Comparison of ENCODE assay signal across 8 cellular contexts in the genomic region with DNA sequence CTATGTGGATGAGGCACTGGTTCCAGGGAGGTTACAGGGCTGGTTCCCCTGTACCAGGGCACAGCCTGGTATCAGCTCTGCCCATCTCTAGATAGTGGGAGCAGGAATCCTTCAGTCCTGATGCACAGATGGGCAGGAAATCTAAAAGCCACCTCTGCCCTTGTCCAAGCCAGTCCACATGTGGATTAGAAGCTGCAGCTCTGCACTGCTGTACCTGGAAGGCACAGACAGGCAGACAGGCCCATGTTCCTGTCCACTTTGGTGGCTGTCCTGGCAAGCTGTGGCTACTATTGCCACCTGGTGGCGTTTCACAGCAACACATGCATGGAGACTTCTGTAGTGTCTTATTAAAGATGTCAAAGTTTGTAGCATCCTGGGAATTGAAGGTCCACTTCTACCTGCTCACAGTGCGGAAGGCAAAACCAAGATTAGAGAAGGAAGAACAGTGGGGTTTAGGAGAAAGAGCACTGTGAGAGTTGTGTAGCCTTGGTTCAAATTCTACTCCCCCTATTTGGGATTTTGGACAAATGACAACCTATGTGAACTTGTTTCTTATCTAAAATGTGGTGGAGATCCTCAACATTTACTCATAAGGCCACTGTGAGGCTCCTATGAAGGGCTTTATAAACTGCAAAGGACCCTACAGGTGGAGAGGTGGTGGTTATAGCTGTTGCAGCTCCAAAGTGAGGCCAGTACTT. TPM values are rescaled to one million over a fixed set of nuclear protein-coding genes. Genes with fewer than 3 reads are reported as not detected.
DNase-seq lines count a peak whose midpoint lies in the region; ATAC-seq, FAIRE-seq and TF ChIP-seq lines count a peak whose summit lies in the region.

No MANE protein-coding gene starts in this region.

- H3K9ac ChIP-seq in GM12878 (ENCODE audit: control insufficient read depth, insufficient read depth, low read length): no peak overlapping the region

- TF ChIP-seq CTCF in HEK293 (tag by site-specific recombination; IDR thresholded peaks at IDR 0.05) (peak; percentile 58; the same call in 1 of the 2 replicates), GM12878 (IDR thresholded peaks at IDR 0.05 in 2 of 3, conservative IDR thresholded peaks at IDR 0.05 in 1 of 3; ENCODE audit: control insufficient read depth in 2 of 3, extremely low read depth in 1 of 3, insufficient read depth in 1 of 3, low read depth in 3 of 3, low read length in 3 of 3) (peak; percentile 74 to 80 (median 75))

- TF ChIP-seq RAD21 in GM12878 (IDR thresholded peaks at IDR 0.05; ENCODE audit: insufficient read depth, low read depth, low read length): peak; percentile 85

- POLR2A ChIA-PET in HEK293 (lab: Yijun Ruan, JAX): no interaction called here
- POLR2A ChIA-PET in GM12878 (lab: Charles Lee): no interaction called here

- FAIRE-seq in GM12878 (lab: Jason Lieb, UNC): peak; percentile 68

- H3K4me3 ChIP-seq in HEK293 (ENCODE audit: low read depth, low read length) (no peak overlapping the region), GM12878 (no peak overlapping the region)

- H3K4me1 ChIP-seq in HEK293 (ENCODE audit: control insufficient read depth, insufficient read depth, low read length) (no peaks in the 10 kb centered on the region), GM12878 (ENCODE audit: control insufficient read depth, insufficient read depth, low read length) (no peaks in the 10 kb centered on the region)

- DNase-seq in EH (ENCODE audit: low read depth) (peak; percentile 81), NCI-H1417 treated with DMSO at 0.1 percent for 48 hours (lab: John Stamatoyannopoulos, UW) (peak; percentile 18), T1000 (lab: John Stamatoyannopoulos, UW) (peak; percentile 58), GM12878 (ENCODE audit: low read depth, low spot score) (no peak), iPS DF 4.7 (ENCODE audit: extremely low read depth, low spot score) (peak; percentile 66), OCI-M2 (lab: John Stamatoyannopoulos, UW; ENCODE audit: unreplicated experiment) (no peak)
- DNase-seq in stimulated activated CD4-positive, alpha-beta T cell treated with anti-CD3 and anti-CD28 coated beads, Interleukin-12 subunit alpha, Interleukin-12 subunit beta, amount 100 ng/mL, for 4 hours: peak; percentile 56

- 0% methylated on average over 2 of the region's 2 CpGs for WGBS in GM12878 (ENCODE audit: insufficient coverage, insufficient replicate concordance, low lambda C conversion rate, missing lambda C conversion rate)

- intact Hi-C loops in GM12878 (cut with micrococcal nuclease; ENCODE audit: unreplicated experiment): loop anchor here (1.0 to 5.0 kb wide), 6 partner anchors 161 to 670 kb away; no protein-coding TSS in a partner anchor

- TF ChIP-seq POLR2A in GM12878 (IDR thresholded peaks at IDR 0.05; ENCODE audit: low read depth, low read length): no peak

- H3K4me2 ChIP-seq in GM12878 (ENCODE audit: control insufficient read depth, insufficient read depth): no peak overlapping the region

- H3K27ac ChIP-seq in HEK293 (ENCODE audit: extremely low read depth, low read depth, low read length) (no peak overlapping the region), GM12878 (ENCODE audit: control insufficient read depth, insufficient read depth) (no peak overlapping the region)

- RAD21 ChIA-PET in GM12878 (lab: Charles Lee; ENCODE audit: unreplicated experiment): interaction anchor here (0.7 to 2.7 kb wide), 9 partner anchors 11 to 186 kb away, joined by 3 to 31 read pairs (median 4); no protein-coding TSS in a partner anchor

- no peaks in the 10 kb centered on the region for H3K27me3 ChIP-seq in GM12878 (replicated peaks in 1 of 2; ENCODE audit: control insufficient read depth in 2 of 2, insufficient read depth in 2 of 2, low read length in 1 of 2)

- H3K79me2 ChIP-seq in GM12878 (ENCODE audit: control insufficient read depth, insufficient read depth, low read length): no peaks in the 10 kb centered on the region

- H3K9me3 ChIP-seq in HEK293 (ENCODE audit: control insufficient read depth, insufficient read depth, low read depth, low read length) (no peaks in the 10 kb centered on the region), GM12878 (replicated peaks; ENCODE audit: control insufficient read depth, insufficient read depth, low read length) (no peaks in the 10 kb centered on the region)

- peak; percentile 99 for ATAC-seq in GM12878

- no peak overlapping the region for H2AFZ ChIP-seq in GM12878 (ENCODE audit: control insufficient read depth, low read depth, low read length)

- no peak for TF ChIP-seq EP300 in GM12878 (IDR thresholded peaks at IDR 0.05; ENCODE audit: borderline replicate concordance in 1 of 2, control insufficient read depth in 1 of 2, low read depth in 2 of 2, low read length in 2 of 2)

- no peaks in the 10 kb centered on the region for H4K20me1 ChIP-seq in GM12878 (ENCODE audit: control insufficient read depth, insufficient read depth)

- in situ Hi-C loops in GM12878 (cut with MboI): loop anchor here (25.0 kb wide), 1 partner anchor 430 kb away; no protein-coding TSS in a partner anchor

- BruUV-seq in GM12878 (replicated peaks; lab: Mats Ljungman, UMichigan): no TSS peak

- SMC1A ChIA-PET in GM12878 (lab: Charles Lee; ENCODE audit: uncharacterized antibody, unreplicated experiment): interaction anchor here (0.6 to 2.7 kb wide), 14 partner anchors 10 to 184 kb away, joined by 3 to 41 read pairs (median 5); no protein-coding TSS in a partner anchor

- CTCF ChIA-PET in HEK293 (lab: Yijun Ruan, JAX) (interaction anchor here (0.6 to 3.9 kb wide), 45 partner anchors 8 to 675 kb away, joined by 3 to 99 read pairs (median 4); no protein-coding TSS in a partner anchor), GM12878 (lab: Yijun Ruan, JAX) (interaction anchor here (0.6 to 2.7 kb wide), 26 partner anchors 9 to 820 kb away, joined by 3 to 61 read pairs (median 4); a partner anchor contains a TSS)

- H3K36me3 ChIP-seq in HEK293 (ENCODE audit: control insufficient read depth in 2 of 2, insufficient read depth in 1 of 2, low read length in 2 of 2) (no peaks in the 10 kb centered on the region), GM12878 (ENCODE audit: control insufficient read depth in 2 of 2, insufficient read depth in 2 of 2, low read length in 1 of 2) (no peaks in the 10 kb centered on the region)

TF ChIP-seq in HEK293, 187 proteins besides CTCF, POLR2A, EP300 and RAD21 (continues in another document):
- no peak for TF ChIP-seq ZNF792 (tag by site-specific recombination; IDR thresholded peaks at IDR 0.05)
- TF ChIP-seq, protein P1, sequence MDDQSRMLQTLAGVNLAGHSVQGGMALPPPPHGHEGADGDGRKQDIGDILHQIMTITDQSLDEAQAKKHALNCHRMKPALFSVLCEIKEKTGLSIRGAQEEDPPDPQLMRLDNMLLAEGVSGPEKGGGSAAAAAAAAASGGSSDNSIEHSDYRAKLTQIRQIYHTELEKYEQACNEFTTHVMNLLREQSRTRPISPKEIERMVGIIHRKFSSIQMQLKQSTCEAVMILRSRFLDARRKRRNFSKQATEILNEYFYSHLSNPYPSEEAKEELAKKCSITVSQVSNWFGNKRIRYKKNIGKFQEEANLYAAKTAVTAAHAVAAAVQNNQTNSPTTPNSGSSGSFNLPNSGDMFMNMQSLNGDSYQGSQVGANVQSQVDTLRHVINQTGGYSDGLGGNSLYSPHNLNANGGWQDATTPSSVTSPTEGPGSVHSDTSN (CRISPR knock-in tag; IDR thresholded peaks at IDR 0.05): 0 out of 2 replicates have a peak, but pooled peaks have one; percentile 53

TF ChIP-seq in GM12878, 131 proteins besides CTCF, POLR2A, EP300 and RAD21 (continues in another document):
- TF ChIP-seq YY1 (IDR thresholded peaks at IDR 0.05; ENCODE audit: low read depth, low read length): peak; percentile 53; the same call in 1 of the 2 replicates
- TF ChIP-seq STAT1 (conservative IDR thresholded peaks at IDR 0.05): 0 out of 2 replicates have a peak, but pooled peaks have one; percentile 40
- TF ChIP-seq, protein P2, sequence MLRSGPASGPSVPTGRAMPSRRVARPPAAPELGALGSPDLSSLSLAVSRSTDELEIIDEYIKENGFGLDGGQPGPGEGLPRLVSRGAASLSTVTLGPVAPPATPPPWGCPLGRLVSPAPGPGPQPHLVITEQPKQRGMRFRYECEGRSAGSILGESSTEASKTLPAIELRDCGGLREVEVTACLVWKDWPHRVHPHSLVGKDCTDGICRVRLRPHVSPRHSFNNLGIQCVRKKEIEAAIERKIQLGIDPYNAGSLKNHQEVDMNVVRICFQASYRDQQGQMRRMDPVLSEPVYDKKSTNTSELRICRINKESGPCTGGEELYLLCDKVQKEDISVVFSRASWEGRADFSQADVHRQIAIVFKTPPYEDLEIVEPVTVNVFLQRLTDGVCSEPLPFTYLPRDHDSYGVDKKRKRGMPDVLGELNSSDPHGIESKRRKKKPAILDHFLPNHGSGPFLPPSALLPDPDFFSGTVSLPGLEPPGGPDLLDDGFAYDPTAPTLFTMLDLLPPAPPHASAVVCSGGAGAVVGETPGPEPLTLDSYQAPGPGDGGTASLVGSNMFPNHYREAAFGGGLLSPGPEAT (IDR thresholded peaks at IDR 0.05; ENCODE audit: low read depth): no peak
- TF ChIP-seq RUNX3 (IDR thresholded peaks at IDR 0.05; ENCODE audit: low read length): 0 out of 2 replicates have a peak, but pooled peaks have one; percentile 15

RNA-seq across cellular contexts. Expression of a gene that starts 30.1 kb away (rescaled TPM):
- 13.9 and 16.8 TPM in 2 replicates for total RNA-seq in GM12878 (2013; cell fraction: nucleolus; rRNA removed)
- total RNA-seq in GM12878 (2014; rRNA removed): 0.49 and 0.79 TPM in 2 replicates
- total RNA-seq in GM12878 (2014; rRNA removed; fragmentation: Illumina TruSeq; extraction: Trizol): 0.63 and 0.83 TPM in 2 replicates
- total RNA-seq in GM12878 (2021): 6.1 and 6.5 TPM in 2 replicates
- 0.68 TPM for polyA plus RNA-seq in GM12878 (2011; ENCODE audit: low read depth)
- polyA plus RNA-seq in GM12878 (2011; rRNA removed): 1.2 and 2.3 TPM in 2 replicates
- 1.8 and 2.4 TPM in 2 replicates for polyA plus RNA-seq in GM12878 (2011; cell fraction: cytosol; rRNA removed)
- polyA plus RNA-seq in GM12878 (2011; cell fraction: nucleus; rRNA removed): 9.2 and 11.1 TPM in 2 replicates
- polyA plus RNA-seq in GM12878 (2012): 0.70 and 1.6 TPM in 2 replicates
- polyA plus RNA-seq in GM12878 (2014; fragmentation: Illumina TruSeq; extraction: Trizol): 1.5 and 1.7 TPM in 2 replicates
- polyA plus RNA-seq in GM12878 (2014; fragmentation: Nextera tagmentation; extraction: Ambion mirVana): under 1 TPM; 0.35 to 0.64 TPM
- polyA plus RNA-seq in GM12878 (2014; rRNA removed): 1.3 and 1.5 TPM in 2 replicates
- 1 to 10 TPM in 1 of 2 experiments, under 1 TPM in 1; 0.87 to 1.3 TPM for polyA plus RNA-seq in GM12878 (2016; fragmentation: Nextera tagmentation; extraction: Ambion mirVana)
- 7.3 and 8.1 TPM in 2 replicates for polyA minus RNA-seq in GM12878 (2011; rRNA and poly(A)+ RNA removed)
- 4.5 and 7.2 TPM in 2 replicates for polyA minus RNA-seq in GM12878 (2011; cell fraction: cytosol; rRNA and poly(A)+ RNA removed)
- polyA minus RNA-seq in GM12878 (2011; cell fraction: nucleus; rRNA and poly(A)+ RNA removed): 11.5 and 25.4 TPM in 2 replicates

Comparison
In these comparisons a context has a peak if more than half of its experiments do, and no peak if none do; other contexts are left out.
1. DNase-seq: peak in EH (single experiment), NCI-H1417 treated with DMSO at 0.1 percent for 48 hours (single experiment), T1000 (single experiment), iPS DF 4.7 (single experiment) and stimulated activated CD4-positive, alpha-beta T cell treated with anti-CD3 and anti-CD28 coated beads, Interleukin-12 subunit alpha, Interleukin-12 subunit beta, amount 100 ng/mL, for 4 hours (single experiment); none in GM12878 (single experiment) and OCI-M2 (single experiment).